In genomic region chr13:103277099-103277498, GRCh38 we compare ENCODE assay signal across 11 cellular contexts.
DNase-seq lines count a peak whose midpoint lies in the region; ATAC-seq and TF ChIP-seq lines count a peak whose summit lies in the region.
"Had no signal": no experiment of that assay in that cellular context is flagged by ENCODE, and none has a peak within 500 bp of the region (broad histone marks: within the 10 kb centered on the region; RNA-seq: fewer than 3 reads in every experiment).

No MANE protein-coding gene starts in this region.

- peak; percentile 93 for ATAC-seq in GM18505 (IDR thresholded peaks at IDR 0.05; ENCODE audit: unreplicated experiment)
- peak; percentile 97 for ATAC-seq in HG02938 (IDR thresholded peaks at IDR 0.05; ENCODE audit: unreplicated experiment)
- peak; percentile 92 for ATAC-seq in HG03565 (IDR thresholded peaks at IDR 0.05; ENCODE audit: unreplicated experiment)
- no peak for ATAC-seq in sciatic nerve
- ATAC-seq: PC-3 had no signal

- intact Hi-C loops in sciatic nerve (cut with DNase I), result no loop called here

- no peak for TF ChIP-seq CTCF in GM20000 (IDR thresholded peaks at IDR 0.05; ENCODE audit: extremely low read depth, missing control alignments)

- DNase-seq in GM20000 (ENCODE audit: low spot score) (peak; percentile 41), NCI-H2107 (lab: John Stamatoyannopoulos, UW) (no peak), sciatic nerve (ENCODE audit: low spot score) (no peak), SW480 (ENCODE audit: low spot score) (no peak)
- no peak for DNase-seq in central memory CD4-positive, alpha-beta T cell
- DNase-seq: NCI-H187 treated with DMSO at 0.1 percent for 48 hours, PC-3, upper lobe of right lung had no signal

- no peak for TF ChIP-seq POLR2A in GM18505 (IDR thresholded peaks at IDR 0.05; ENCODE audit: borderline replicate concordance, extremely low read depth, insufficient read depth, insufficient read length)
